9 cellular contexts compared by ENCODE assay signal in the genomic region with DNA sequence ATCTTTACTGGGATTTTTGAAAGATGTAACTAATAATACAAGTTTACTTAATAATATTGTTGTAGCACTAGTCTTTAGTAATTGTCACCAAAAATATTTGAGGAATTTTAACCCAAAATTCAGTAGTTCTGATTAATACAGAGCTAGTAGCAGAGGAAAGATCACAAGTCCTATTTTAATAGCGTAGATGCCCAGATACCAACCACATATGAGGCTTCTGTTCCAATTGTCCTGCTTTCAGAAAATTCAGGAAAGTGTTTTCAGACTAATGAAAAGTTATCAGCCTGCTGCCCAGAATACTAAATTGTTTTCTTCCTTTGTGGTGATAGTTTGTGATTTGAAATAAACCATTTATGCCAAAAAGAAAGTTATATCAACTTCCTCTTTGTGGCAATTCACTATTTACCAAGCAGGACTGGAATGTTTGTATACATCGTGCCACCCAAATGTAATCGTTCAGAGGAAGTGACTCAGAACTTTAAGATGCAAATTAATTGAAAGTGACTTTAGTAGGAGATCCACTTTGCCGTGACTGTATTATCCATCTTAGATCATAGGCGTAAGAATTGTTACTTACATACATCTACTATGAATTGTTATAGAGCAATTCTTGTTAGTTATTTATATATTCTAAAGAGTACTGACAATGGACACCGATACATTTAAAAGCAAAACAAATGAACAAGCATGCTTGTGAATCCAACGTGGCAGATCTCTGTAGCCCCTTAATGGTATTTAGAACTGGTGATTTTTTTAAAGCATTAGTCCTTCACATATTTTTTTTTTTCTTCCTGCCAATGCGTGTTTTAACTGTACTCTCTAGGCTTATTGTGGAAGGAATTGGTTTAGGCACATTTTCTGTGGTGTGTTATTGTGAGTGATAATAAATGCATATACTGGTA.
DNase-seq lines count a peak whose midpoint lies in the region; ATAC-seq and TF ChIP-seq lines count a peak whose summit lies in the region.
"Had no signal": no experiment of that assay in that cellular context is flagged by ENCODE, and none has a peak within 500 bp of the region (broad histone marks: within the 10 kb centered on the region; RNA-seq: fewer than 3 reads in every experiment).

No MANE protein-coding gene starts in this region.

- H3K27ac Mint-ChIP-seq in type B pancreatic cell, result no peak overlapping the region

- H3K36me3 Mint-ChIP-seq in type B pancreatic cell, result peaks cover 6% of the 10 kb centered on the region

- DNase-seq in GM12865 (ENCODE audit: low read depth) (peak; percentile 26), foreskin melanocyte (peak; percentile 80), globus pallidus (ENCODE audit: low spot score) (no peak), type B pancreatic cell (ENCODE audit: extremely low spot score, unreplicated experiment) (no peak), iPS-NIHi7 (ENCODE audit: extremely low spot score) (no peak), GOT3 (lab: John Stamatoyannopoulos, UW) (no peak)
- DNase-seq: activated T-cell treated with anti-CD3 and anti-CD28 coated beads, Interleukin-2, amount 50 U/mL, for 48 hours had no signal

- peak; percentile 41 for ATAC-seq in HG02798 (IDR thresholded peaks at IDR 0.05; ENCODE audit: poor library complexity, unreplicated experiment)

- H3K36me3 ChIP-seq in OCI-LY3 (replicated peaks; ENCODE audit: low read depth, low read length), result peaks cover 11% of the 10 kb centered on the region

- no peaks in the 10 kb centered on the region; the same call in 1 of the 2 replicates for H3K79me2 ChIP-seq in OCI-LY3 (ENCODE audit: low read length)

- H3K27ac ChIP-seq in OCI-LY3 (ENCODE audit: low read length), result no peak overlapping the region

- peaks cover 3% of the 10 kb centered on the region for H3K9me3 Mint-ChIP-seq in type B pancreatic cell

- H3K9me3 ChIP-seq in OCI-LY3 (ENCODE audit: insufficient read depth, low read length), result no peaks in the 10 kb centered on the region

- no peaks in the 10 kb centered on the region for H3K27me3 ChIP-seq in OCI-LY3 (ENCODE audit: low read depth, low read length)

- H3K4me2 ChIP-seq in OCI-LY3 (ENCODE audit: low read length), result peak overlapping the region; percentile 25

- no peaks in the 10 kb centered on the region for H3K27me3 Mint-ChIP-seq in type B pancreatic cell

- H3K9ac ChIP-seq in OCI-LY3 (ENCODE audit: low read length), result no peak overlapping the region

- H3K4me1 ChIP-seq in OCI-LY3 (ENCODE audit: low read length), result peaks cover 10% of the 10 kb centered on the region

- H4K20me1 ChIP-seq in OCI-LY3 (ENCODE audit: insufficient read depth, low read length), result no peaks in the 10 kb centered on the region

- H3K4me1 Mint-ChIP-seq in type B pancreatic cell (ENCODE audit: unreplicated experiment), result peaks cover 12% of the 10 kb centered on the region

- H2AFZ ChIP-seq in OCI-LY3 (ENCODE audit: low read depth, low read length), result no peak overlapping the region

- H3K4me3 Mint-ChIP-seq in type B pancreatic cell, result no peak overlapping the region

- H3K4me3 ChIP-seq in GM12865 (ENCODE audit: low read depth, low read length) (no peak overlapping the region), OCI-LY3 (ENCODE audit: low read length) (peak overlapping the region; percentile 32)

- TF ChIP-seq CTCF in GM12865 (IDR thresholded peaks at IDR 0.05; ENCODE audit: insufficient read depth, low read depth, low read length, missing control alignments), result no peak
- TF ChIP-seq CTCF in OCI-LY3 (IDR thresholded peaks at IDR 0.05; ENCODE audit: low read depth, low read length), result no peak
- no peak for TF ChIP-seq CTCF in type B pancreatic cell (conservative IDR thresholded peaks at IDR 0.05)

Comparison
In these comparisons a context has a peak if more than half of its experiments do, and no peak if none do; other contexts are left out.
1. DNase-seq: peak in GM12865 (single experiment) and foreskin melanocyte (single experiment); none in globus pallidus (single experiment), type B pancreatic cell (single experiment), iPS-NIHi7 (single experiment) and GOT3 (single experiment).